In the genomic region with DNA sequence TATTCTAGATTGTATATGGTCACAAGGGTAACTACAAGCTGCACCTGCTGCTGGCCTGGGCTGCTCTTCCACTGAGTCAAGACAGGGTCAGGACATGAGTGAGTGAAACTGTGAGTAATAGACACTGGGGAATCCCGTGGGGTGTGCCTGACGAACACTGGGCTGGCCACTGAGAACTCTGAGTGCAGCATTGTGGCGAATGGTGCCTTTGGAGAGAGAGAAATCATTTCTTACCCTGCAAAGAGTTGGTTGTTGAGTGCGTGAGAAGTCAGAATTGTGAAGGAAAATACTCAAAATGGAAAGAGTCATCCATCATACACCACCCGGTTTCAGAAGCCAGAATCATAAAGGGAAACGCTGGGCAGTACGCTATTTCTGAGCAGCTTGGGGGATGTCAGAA, we compare ENCODE assay signal across 9 cellular contexts. TPM values are rescaled to one million over a fixed set of nuclear protein-coding genes. Genes with fewer than 3 reads are reported as not detected.
DNase-seq lines count a peak whose midpoint lies in the region; ATAC-seq and TF ChIP-seq lines count a peak whose summit lies in the region.
"Had no signal": no experiment of that assay in that cellular context is flagged by ENCODE, and none has a peak within 500 bp of the region (broad histone marks: within the 10 kb centered on the region; RNA-seq: fewer than 3 reads in every experiment).

No MANE protein-coding gene starts in this region.

- no peaks in the 10 kb centered on the region for H3K27me3 ChIP-seq in CD4-positive, alpha-beta memory T cell (ENCODE audit: insufficient read depth, low read length)

- no peaks in the 10 kb centered on the region for H3K9me3 Mint-ChIP-seq in CD4-positive, alpha-beta memory T cell
- H3K9me3 Mint-ChIP-seq: activated naive CD4-positive, alpha-beta T cell treated with anti-CD3 and anti-CD28 coated beads, Interleukin-2, amount 50 U/mL, for 24 hours had no signal

- in situ Hi-C loops in GM13977 (cut with MboI; ENCODE audit: low pct_unique_long_range_greater_than_20kb, low sequenced_read_pairs, unreplicated experiment), result no loop called here

- TF ChIP-seq CTCF in GM13977 (IDR thresholded peaks at IDR 0.05; ENCODE audit: extremely low read depth, insufficient read depth, missing control alignments) (no peak), epithelial cell of proximal tubule (conservative IDR thresholded peaks at IDR 0.05; ENCODE audit: low read depth, low read length) (no peak)

- no peaks in the 10 kb centered on the region for H3K36me3 ChIP-seq in CD4-positive, alpha-beta memory T cell (ENCODE audit: insufficient read depth, low read length)

- intact Hi-C loops in CD4-positive, alpha-beta memory T cell (cut with micrococcal nuclease), result no loop called here

- DNase-seq in GM13977 (ENCODE audit: low spot score) (peak; percentile 67), epithelial cell of proximal tubule (ENCODE audit: low read depth) (peak; percentile 20), NCI-H446 treated with DMSO at 0.1 percent for 48 hours (lab: John Stamatoyannopoulos, UW) (no peak), NCI-H146 (lab: John Stamatoyannopoulos, UW) (no peak), DMS114 treated with DMSO at 0.1 percent for 48 hours (lab: John Stamatoyannopoulos, UW; ENCODE audit: unreplicated experiment) (no peak)
- no peak for DNase-seq in CD4-positive, alpha-beta memory T cell

- ATAC-seq in GM19463 (IDR thresholded peaks at IDR 0.05; ENCODE audit: unreplicated experiment), result peak; percentile 100
- ATAC-seq in HG03139 (IDR thresholded peaks at IDR 0.05; ENCODE audit: unreplicated experiment), result peak; percentile 96

- H3K4me1 Mint-ChIP-seq in CD4-positive, alpha-beta memory T cell, result no peaks in the 10 kb centered on the region
- H3K4me1 Mint-ChIP-seq: activated naive CD4-positive, alpha-beta T cell treated with anti-CD3 and anti-CD28 coated beads, Interleukin-2, amount 50 U/mL, for 24 hours had no signal

- H3K9me3 ChIP-seq in CD4-positive, alpha-beta memory T cell (ENCODE audit: control insufficient read depth in 1 of 2, low read length in 2 of 2), result no peaks in the 10 kb centered on the region

- no peak overlapping the region for H3K4me3 ChIP-seq in epithelial cell of proximal tubule (ENCODE audit: low read depth, low read length)
- no peak overlapping the region for H3K4me3 ChIP-seq in CD4-positive, alpha-beta memory T cell (ENCODE audit: low read length in 2 of 2)

- H3K27me3 Mint-ChIP-seq in CD4-positive, alpha-beta memory T cell, result peaks cover 8 to 21% of the 10 kb centered on the region in 2 donors

- H3K36me3 Mint-ChIP-seq in CD4-positive, alpha-beta memory T cell, result no peaks in the 10 kb centered on the region
- H3K36me3 Mint-ChIP-seq: activated naive CD4-positive, alpha-beta T cell treated with anti-CD3 and anti-CD28 coated beads, Interleukin-2, amount 50 U/mL, for 24 hours had no signal

- H3K27ac ChIP-seq in CD4-positive, alpha-beta memory T cell (ENCODE audit: low read depth, low read length), result no peak overlapping the region

- no peaks in the 10 kb centered on the region for H3K4me1 ChIP-seq in CD4-positive, alpha-beta memory T cell (ENCODE audit: insufficient read depth, low read length)

- no peak overlapping the region for H3K27ac Mint-ChIP-seq in CD4-positive, alpha-beta memory T cell
- H3K27ac Mint-ChIP-seq: activated naive CD4-positive, alpha-beta T cell treated with anti-CD3 and anti-CD28 coated beads, Interleukin-2, amount 50 U/mL, for 24 hours had no signal

- H3K4me3 Mint-ChIP-seq in CD4-positive, alpha-beta memory T cell, result no peak overlapping the region
- H3K4me3 Mint-ChIP-seq: activated naive CD4-positive, alpha-beta T cell treated with anti-CD3 and anti-CD28 coated beads, Interleukin-2, amount 50 U/mL, for 24 hours had no signal

- CTCF ChIA-PET in CD4-positive, alpha-beta memory T cell (lab: Charles Lee; ENCODE audit: partially characterized antibody), result no interaction called here

- POLR2A ChIA-PET in CD4-positive, alpha-beta memory T cell (lab: Charles Lee; ENCODE audit: partially characterized antibody), result no interaction called here

RNA-seq across cellular contexts. Expression of gene LSM6, which starts 43.1 kb away (rescaled TPM):
- 51.4 and 63.8 TPM in 2 replicates for total RNA-seq in epithelial cell of proximal tubule
- 10 to 100 TPM; 47.7 to 54.0 TPM for total RNA-seq in CD4-positive, alpha-beta memory T cell
- 10 to 100 TPM; 73.0 to 76.3 TPM for polyA plus RNA-seq in CD4-positive, alpha-beta memory T cell

Comparison
In these comparisons a context has a peak if more than half of its experiments do, and no peak if none do; other contexts are left out.
1. DNase-seq: peak in GM13977 (single experiment) and epithelial cell of proximal tubule (single experiment); none in NCI-H446 treated with DMSO at 0.1 percent for 48 hours (single experiment), NCI-H146 (single experiment), DMS114 treated with DMSO at 0.1 percent for 48 hours (single experiment) and CD4-positive, alpha-beta memory T cell (0 of 5).